24 cellular contexts compared by ENCODE assay signal in the genomic region with DNA sequence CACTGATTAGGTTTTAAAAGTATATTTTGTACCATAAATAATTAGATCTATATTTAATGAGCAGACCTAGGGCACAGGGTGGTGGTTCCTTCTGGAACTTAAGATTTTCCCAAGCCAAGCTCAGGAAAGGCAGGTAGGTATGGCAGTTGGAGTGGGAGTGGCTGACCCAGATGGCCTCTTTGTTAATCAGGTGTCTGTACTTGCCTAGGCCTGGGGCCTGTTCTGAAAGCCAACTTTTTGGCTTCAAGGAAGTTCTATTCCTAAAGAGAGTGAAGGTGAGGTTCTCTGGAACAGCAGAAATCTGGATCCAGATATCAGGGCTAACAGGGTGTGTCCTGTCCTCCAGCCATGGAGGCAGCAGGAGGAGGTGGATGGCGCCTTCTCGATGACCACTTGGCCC. TPM values are rescaled to one million over a fixed set of nuclear protein-coding genes. Genes with fewer than 3 reads are reported as not detected.
"Had no signal": no experiment of that assay in that cellular context is flagged by ENCODE, and none has a peak within 500 bp of the region (broad histone marks: within the 10 kb centered on the region; RNA-seq: fewer than 3 reads in every experiment).

No MANE protein-coding gene starts in this region.

- H3K27ac ChIP-seq: adrenal gland, ascending aorta, brain microvascular endothelial cell, coronary artery, heart left ventricle, neural progenitor cell, testis, upper lobe of right lung had no signal

- H3K36me3 ChIP-seq: adrenal gland, ascending aorta, brain microvascular endothelial cell, heart left ventricle, neural progenitor cell, upper lobe of right lung had no signal

- H3K27me3 Mint-ChIP-seq: activated CD4-positive, alpha-beta T cell treated with anti-CD3 and anti-CD28 coated beads, Interleukin-2, amount 10 ng/mL, durations not matched to agents 7 days and 5 days; activated naive CD4-positive, alpha-beta T cell treated with anti-CD3 and anti-CD28 coated beads, Interleukin-2, amount 50 U/mL, for 24 hours had no signal

- H3K27ac Mint-ChIP-seq: activated CD4-positive, alpha-beta T cell treated with anti-CD3 and anti-CD28 coated beads, Interleukin-2, amount 10 ng/mL, durations not matched to agents 7 days and 5 days; activated CD8-positive, alpha-beta T cell treated with anti-CD3 and anti-CD28 coated beads, Interleukin-2, amount 10 ng/mL, durations not matched to agents 7 days and 5 days; activated naive CD4-positive, alpha-beta T cell treated with anti-CD3 and anti-CD28 coated beads, Interleukin-2, amount 50 U/mL, for 24 hours; activated T-helper 1 cell treated with anti-CD3 and anti-CD28 coated beads, Interleukin-12 subunit alpha, Interleukin-12 subunit beta, Interleukin-2, Interleukin-4 antibody, amounts not matched to agents 30 ng/mL and 10 ng/mL and 1 ng/mL, durations not matched to agents 14 hours and 24 hours and 36 hours; endodermal cell; neural progenitor cell had no signal

- H3K4me3 Mint-ChIP-seq: activated CD4-positive, alpha-beta T cell treated with anti-CD3 and anti-CD28 coated beads, Interleukin-2, amount 10 ng/mL, durations not matched to agents 7 days and 5 days; activated CD8-positive, alpha-beta T cell treated with anti-CD3 and anti-CD28 coated beads, Interleukin-2, amount 10 ng/mL, durations not matched to agents 7 days and 5 days; activated naive CD4-positive, alpha-beta T cell treated with anti-CD3 and anti-CD28 coated beads, Interleukin-2, amount 50 U/mL, for 24 hours; activated T-helper 1 cell treated with anti-CD3 and anti-CD28 coated beads, Interleukin-12 subunit alpha, Interleukin-12 subunit beta, Interleukin-2, Interleukin-4 antibody, amounts not matched to agents 30 ng/mL and 10 ng/mL and 1 ng/mL, durations not matched to agents 14 hours and 24 hours and 36 hours; central memory CD8-positive, alpha-beta T cell; endodermal cell; neural progenitor cell had no signal

- DNase-seq: activated CD4-positive, alpha-beta T cell treated with anti-CD3 and anti-CD28 coated beads, Interleukin-2, amount 10 ng/mL, durations not matched to agents 7 days and 5 days; activated CD4-positive, CD25-positive, alpha-beta regulatory T cell treated with anti-CD3 and anti-CD28 coated beads, Interleukin-2, amount 50 U/mL, for 72 hours; activated CD8-positive, alpha-beta T cell treated with anti-CD3 and anti-CD28 coated beads, Interleukin-2, amount 10 ng/mL, durations not matched to agents 7 days and 5 days; activated gamma-delta T cell; adrenal gland; brain microvascular endothelial cell; endodermal cell; heart left ventricle; islet precursor cell; mesenchymal stem cell; naive thymus-derived CD8-positive, alpha-beta T cell; stimulated activated CD4-positive, alpha-beta T cell treated with anti-CD3 and anti-CD28 coated beads, Interleukin-15, amount 100 ng/mL, for 24 hours; stimulated activated CD4-positive, alpha-beta T cell treated with anti-CD3 and anti-CD28 coated beads, Interleukin-2, amount 100 ng/mL, for 48 hours; stimulated activated CD8-positive, alpha-beta memory T cell treated with anti-CD3 and anti-CD28 coated beads, Interleukin-4, amount 100 ng/mL, for 48 hours; stimulated activated naive CD4-positive, alpha-beta T cell; testis; upper lobe of right lung had no signal

- H3K27me3 ChIP-seq: adrenal gland, ascending aorta, brain microvascular endothelial cell, heart left ventricle, neural progenitor cell, testis, upper lobe of right lung had no signal

- H3K9me3 Mint-ChIP-seq: activated CD4-positive, alpha-beta T cell treated with anti-CD3 and anti-CD28 coated beads, Interleukin-2, amount 10 ng/mL, durations not matched to agents 7 days and 5 days; activated naive CD4-positive, alpha-beta T cell treated with anti-CD3 and anti-CD28 coated beads, Interleukin-2, amount 50 U/mL, for 24 hours; activated T-helper 1 cell treated with anti-CD3 and anti-CD28 coated beads, Interleukin-12 subunit alpha, Interleukin-12 subunit beta, Interleukin-2, Interleukin-4 antibody, amounts not matched to agents 30 ng/mL and 10 ng/mL and 1 ng/mL, durations not matched to agents 14 hours and 24 hours and 36 hours; central memory CD8-positive, alpha-beta T cell; endodermal cell; naive thymus-derived CD8-positive, alpha-beta T cell; neural progenitor cell had no signal

- H3K4me3 ChIP-seq: adrenal gland, ascending aorta, coronary artery, heart left ventricle, neural progenitor cell, smooth muscle cell, testis, upper lobe of right lung had no signal

- H3K9me3 ChIP-seq: adrenal gland, ascending aorta, heart left ventricle, testis, upper lobe of right lung had no signal

- H3K36me3 Mint-ChIP-seq: activated naive CD4-positive, alpha-beta T cell treated with anti-CD3 and anti-CD28 coated beads, Interleukin-2, amount 50 U/mL, for 24 hours; naive thymus-derived CD8-positive, alpha-beta T cell; neural progenitor cell had no signal

- H3K4me1 ChIP-seq: adrenal gland, ascending aorta, neural progenitor cell, testis had no signal

RNA-seq across cellular contexts. Expression of a gene that starts 44.9 kb away (rescaled TPM):
- polyA plus RNA-seq: naive thymus-derived CD8-positive, alpha-beta T cell had no signal
